Comparison of ENCODE assay signal across 8 cellular contexts in the genomic region with DNA sequence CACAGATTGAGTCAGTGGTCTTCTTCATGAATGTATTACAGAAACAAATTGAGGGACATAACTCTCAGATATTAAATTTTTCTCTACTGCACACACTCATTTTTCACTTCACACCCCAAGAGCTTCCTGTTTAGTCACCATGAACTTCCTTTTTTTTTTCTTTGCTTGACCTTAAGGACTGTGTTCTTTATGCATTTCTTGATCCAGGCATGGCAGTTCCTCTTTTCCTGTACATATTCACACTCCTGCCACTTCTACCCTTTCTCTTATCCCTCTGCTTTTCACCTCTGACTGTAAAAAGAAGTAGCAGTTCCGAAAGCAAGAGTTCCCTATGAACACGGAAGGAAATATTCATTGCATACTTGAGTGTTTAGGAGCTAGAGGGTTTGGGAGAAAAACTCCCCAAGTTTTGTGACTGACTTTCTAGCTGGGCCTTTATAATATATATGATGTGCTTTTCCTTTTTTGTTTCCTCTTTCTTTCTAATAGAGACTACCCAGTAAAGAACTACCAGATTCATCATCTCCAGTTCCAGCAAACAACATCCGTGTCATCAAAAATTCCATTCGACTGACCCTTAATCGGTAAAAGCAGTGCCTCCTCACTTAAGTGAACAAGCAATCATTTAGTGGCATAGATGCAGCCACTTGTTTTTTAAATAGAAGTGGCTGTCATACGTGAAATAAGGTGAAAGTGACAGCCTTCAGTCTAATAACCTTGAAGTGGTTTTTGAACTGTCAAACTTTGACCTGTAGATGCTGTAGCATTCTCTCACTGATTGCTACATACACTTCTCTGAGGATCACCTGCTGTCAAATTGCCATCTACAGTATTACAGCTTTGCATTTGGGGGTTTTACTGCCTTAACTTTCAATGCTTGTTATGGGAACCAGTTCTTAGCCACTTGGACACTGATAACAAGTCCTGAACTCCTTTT. TPM values are rescaled to one million over a fixed set of nuclear protein-coding genes. Genes with fewer than 3 reads are reported as not detected.
A peak's percentile ranks its signal among the peaks of the same experiment; 100 is the strongest.
DNase-seq lines count a peak whose midpoint lies in the region; ATAC-seq and TF ChIP-seq lines count a peak whose summit lies in the region.

No MANE protein-coding gene starts in this region.

- DNase-seq in EH (ENCODE audit: low read depth) (peak; percentile 20), T-helper 17 cell (no peak), left lung (no peak), inferior parietal cortex (ENCODE audit: extremely low spot score) (no peak), UCSD-AML1 (lab: John Stamatoyannopoulos, UW; ENCODE audit: unreplicated experiment) (no peak), cerebellum (ENCODE audit: low spot score) (no peak)

- H3K4me1 ChIP-seq in left lung: peaks cover 0 to 16% of the 10 kb centered on the region in 2 donors

- no peak for TF ChIP-seq CTCF in left lung (IDR thresholded peaks at IDR 0.05)

- ATAC-seq in HG02678 (IDR thresholded peaks at IDR 0.05; ENCODE audit: unreplicated experiment): peak; percentile 55
- ATAC-seq in T-helper 17 cell: peak; percentile 39
- ATAC-seq in left lung: peak; percentile 76
- no peak for ATAC-seq in HG02973 (IDR thresholded peaks at IDR 0.05; ENCODE audit: unreplicated experiment)

- H3K4me3 Mint-ChIP-seq in T-helper 17 cell: no peak overlapping the region

- H3K36me3 Mint-ChIP-seq in T-helper 17 cell (ENCODE audit: low read depth): peaks cover 6% of the 10 kb centered on the region

- H3K27ac ChIP-seq in left lung: peak overlapping the region; percentile 3 to 83

- H3K27ac Mint-ChIP-seq in T-helper 17 cell: peak overlapping the region; percentile 89

- intact Hi-C loops in left lung (cut with DNase I): loop anchor here in 1 of 2 donors (5.0 kb wide), 1 partner anchor 200 kb away; no protein-coding TSS in a partner anchor

- H3K36me3 ChIP-seq in left lung: peaks cover 0 to 81% of the 10 kb centered on the region in 2 donors

- no peaks in the 10 kb centered on the region for H3K27me3 Mint-ChIP-seq in T-helper 17 cell

- no peaks in the 10 kb centered on the region for H3K9me3 ChIP-seq in T-helper 17 cell (ENCODE audit: control insufficient read depth, low read length, poor library complexity, severe bottlenecking)
- no peaks in the 10 kb centered on the region for H3K9me3 ChIP-seq in left lung

- H3K4me3 ChIP-seq in left lung: no peak overlapping the region

- H3K27me3 ChIP-seq in left lung: no peaks in the 10 kb centered on the region

- H3K4me1 Mint-ChIP-seq in T-helper 17 cell: peaks cover 7% of the 10 kb centered on the region

RNA-seq across cellular contexts. Expression of gene PAPOLG, which starts 40.8 kb away (rescaled TPM):
- total RNA-seq in T-helper 17 cell (10 to 100 TPM; 18.1 to 19.1 TPM), left lung (10 to 100 TPM; 11.3 to 16.1 TPM), cerebellum (36.5 TPM)
